In the genomic region with DNA sequence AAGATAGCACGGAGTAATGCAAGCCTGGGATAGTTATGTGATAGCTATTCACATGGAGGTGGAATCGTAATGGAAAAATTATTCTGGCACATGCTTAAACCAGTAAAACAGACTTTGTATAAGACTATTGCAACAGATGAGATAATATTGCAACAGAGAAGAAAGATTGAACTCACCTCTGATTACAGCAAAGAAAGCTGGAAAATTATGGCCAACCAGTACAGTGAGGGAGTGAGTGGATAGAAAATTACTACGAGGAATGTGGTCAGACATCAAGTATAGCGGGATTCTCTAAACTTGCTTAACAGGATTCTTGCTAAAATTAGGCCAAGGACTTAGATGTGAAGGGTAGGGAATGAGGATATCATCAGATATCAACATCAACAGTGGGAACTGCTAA, we compare ENCODE assay signal across 29 cellular contexts.
"Had no signal": no experiment of that assay in that cellular context is flagged by ENCODE, and none has a peak within 500 bp of the region (broad histone marks: within the 10 kb centered on the region; RNA-seq: fewer than 3 reads in every experiment).

No MANE protein-coding gene starts in this region.

- H3K4me3 ChIP-seq: adrenal gland, body of pancreas, cardiac muscle cell, colonic mucosa, left ventricle myocardium inferior, lung, ovary, prostate gland, transverse colon, uterus had no signal

- H3K4me1 Mint-ChIP-seq: activated CD4-positive, alpha-beta T cell treated with anti-CD3 and anti-CD28 coated beads, Interleukin-2, amount 10 ng/mL, durations not matched to agents 24 days and 14 days; activated naive CD8-positive, alpha-beta T cell treated with anti-CD3 and anti-CD28 coated beads for 36 hours; nephron progenitor cell had no signal

- H3K4me1 ChIP-seq: adrenal gland, body of pancreas, colonic mucosa, left ventricle myocardium inferior, prostate gland, transverse colon, uterus had no signal

- H3K27me3 ChIP-seq: adrenal gland, body of pancreas, cardiac muscle cell, colonic mucosa, neutrophil, ovary, transverse colon, uterus had no signal

- H3K4me3 Mint-ChIP-seq: activated CD4-positive, alpha-beta memory T cell treated with anti-CD3 and anti-CD28 coated beads for 36 hours; activated CD4-positive, alpha-beta T cell treated with anti-CD3 and anti-CD28 coated beads, Interleukin-2, amount 10 ng/mL, durations not matched to agents 24 days and 14 days; activated naive CD4-positive, alpha-beta T cell treated with anti-CD3 and anti-CD28 coated beads for 36 hours; activated naive CD8-positive, alpha-beta T cell treated with anti-CD3 and anti-CD28 coated beads for 36 hours; activated T-helper 1 cell treated with anti-CD3 and anti-CD28 coated beads, Interleukin-12 subunit alpha, Interleukin-12 subunit beta, Interleukin-2, Interleukin-4 antibody, amounts not matched to agents 30 ng/mL and 10 ng/mL and 1 ng/mL, durations not matched to agents 14 hours and 24 hours and 36 hours; nephron progenitor cell had no signal

- H3K9me3 ChIP-seq: adrenal gland, body of pancreas, colonic mucosa, left ventricle myocardium inferior, neutrophil, ovary, prostate gland, transverse colon, uterus had no signal

- H3K36me3 ChIP-seq: adrenal gland, cardiac muscle cell, colonic mucosa, left ventricle myocardium inferior, neutrophil, ovary, prostate gland, transverse colon, uterus had no signal

- ATAC-seq: body of pancreas had no signal

- H3K27me3 Mint-ChIP-seq: activated CD4-positive, alpha-beta memory T cell treated with anti-CD3 and anti-CD28 coated beads for 36 hours; activated CD4-positive, alpha-beta T cell treated with anti-CD3 and anti-CD28 coated beads, Interleukin-2, amount 10 ng/mL, durations not matched to agents 24 days and 14 days; activated naive CD8-positive, alpha-beta T cell treated with anti-CD3 and anti-CD28 coated beads for 36 hours had no signal

- DNase-seq: activated CD4-positive, alpha-beta memory T cell treated with anti-CD3 and anti-CD28 coated beads for 36 hours; activated CD4-positive, alpha-beta T cell treated with anti-CD3 and anti-CD28 coated beads, Interleukin-2, amount 10 ng/mL, durations not matched to agents 24 days and 14 days; activated CD4-positive, CD25-positive, alpha-beta regulatory T cell treated with anti-CD3 and anti-CD28 coated beads, Interleukin-2, amount 50 U/mL, for 72 hours; activated CD8-positive, alpha-beta memory T cell treated with anti-CD3 and anti-CD28 coated beads, Interleukin-2, amount 50 U/mL, for 4 hours; activated effector memory CD4-positive, alpha-beta T cell treated with anti-CD3 and anti-CD28 coated beads, Interleukin-2, amount 50 U/mL, for 16 hours; activated naive CD4-positive, alpha-beta T cell treated with anti-CD3 and anti-CD28 coated beads for 36 hours; activated naive CD8-positive, alpha-beta T cell treated with anti-CD3 and anti-CD28 coated beads for 36 hours; activated T-cell treated with anti-CD3 and anti-CD28 coated beads, Interleukin-2, amount 50 U/mL, for 1 hour; adrenal gland; aorta; body of pancreas; cerebellar nuclear complex; colonic mucosa; effector CD8-positive, alpha-beta T cell; left ventricle myocardium inferior; nephron progenitor cell; ovary; retina; stimulated activated CD4-positive, alpha-beta T cell treated with anti-CD3 and anti-CD28 coated beads, Interleukin-15, amount 100 ng/mL, for 24 hours; stimulated activated CD4-positive, alpha-beta T cell treated with anti-CD3 and anti-CD28 coated beads, Interleukin-2, amount 100 ng/mL, for 24 hours; stimulated activated naive CD4-positive, alpha-beta T cell; T-helper 2 cell; transverse colon; uterus had no signal

- H3K27ac Mint-ChIP-seq: activated CD4-positive, alpha-beta memory T cell treated with anti-CD3 and anti-CD28 coated beads for 36 hours; activated CD4-positive, alpha-beta T cell treated with anti-CD3 and anti-CD28 coated beads, Interleukin-2, amount 10 ng/mL, durations not matched to agents 24 days and 14 days; activated naive CD4-positive, alpha-beta T cell treated with anti-CD3 and anti-CD28 coated beads for 36 hours; activated naive CD8-positive, alpha-beta T cell treated with anti-CD3 and anti-CD28 coated beads for 36 hours; activated T-helper 1 cell treated with anti-CD3 and anti-CD28 coated beads, Interleukin-12 subunit alpha, Interleukin-12 subunit beta, Interleukin-2, Interleukin-4 antibody, amounts not matched to agents 30 ng/mL and 10 ng/mL and 1 ng/mL, durations not matched to agents 14 hours and 24 hours and 36 hours; nephron progenitor cell had no signal

- H3K27ac ChIP-seq: adrenal gland, body of pancreas, cardiac muscle cell, colonic mucosa, left ventricle myocardium inferior, neutrophil, ovary, prostate gland, transverse colon, uterus had no signal

- H3K36me3 Mint-ChIP-seq: activated CD4-positive, alpha-beta memory T cell treated with anti-CD3 and anti-CD28 coated beads for 36 hours; activated naive CD8-positive, alpha-beta T cell treated with anti-CD3 and anti-CD28 coated beads for 36 hours had no signal

- H3K9me3 Mint-ChIP-seq: activated CD4-positive, alpha-beta T cell treated with anti-CD3 and anti-CD28 coated beads, Interleukin-2, amount 10 ng/mL, durations not matched to agents 24 days and 14 days; nephron progenitor cell had no signal
